In genomic region chr7:143898810-143899209, GRCh38 we compare ENCODE assay signal across 19 cellular contexts. TPM values are rescaled to one million over a fixed set of nuclear protein-coding genes. Genes with fewer than 3 reads are reported as not detected.
A peak's percentile ranks its signal among the peaks of the same experiment; 100 is the strongest.
DNase-seq lines count a peak whose midpoint lies in the region; ATAC-seq and TF ChIP-seq lines count a peak whose summit lies in the region.
"Had no signal": no experiment of that assay in that cellular context is flagged by ENCODE, and none has a peak within 500 bp of the region (broad histone marks: within the 10 kb centered on the region; RNA-seq: fewer than 3 reads in every experiment).

No MANE protein-coding gene starts in this region.

- H3K4me1 Mint-ChIP-seq in MCF 10A (ENCODE audit: insufficient read depth, unreplicated experiment), result peaks cover 18% of the 10 kb centered on the region
- H3K4me1 Mint-ChIP-seq in nephron progenitor cell, result peaks cover 28% of the 10 kb centered on the region
- peaks cover 26% of the 10 kb centered on the region for H3K4me1 Mint-ChIP-seq in activated CD4-positive, alpha-beta T cell treated with anti-CD3 and anti-CD28 coated beads for 36 hours

- H3K27me3 Mint-ChIP-seq in MCF 10A (ENCODE audit: insufficient read depth, unreplicated experiment) (no peaks in the 10 kb centered on the region), nephron progenitor cell (ENCODE audit: low read depth, poor library complexity) (no peaks in the 10 kb centered on the region)
- H3K27me3 Mint-ChIP-seq in activated CD4-positive, alpha-beta T cell treated with anti-CD3 and anti-CD28 coated beads for 36 hours, result no peaks in the 10 kb centered on the region

- H3K9me3 Mint-ChIP-seq in MCF 10A (ENCODE audit: unreplicated experiment) (no peaks in the 10 kb centered on the region), nephron progenitor cell (peaks cover 19% of the 10 kb centered on the region)
- H3K9me3 Mint-ChIP-seq in activated CD4-positive, alpha-beta T cell treated with anti-CD3 and anti-CD28 coated beads for 36 hours (ENCODE audit: low read depth), result no peaks in the 10 kb centered on the region

- POLR2A ChIA-PET in MCF 10A (lab: Yijun Ruan, JAX), result interaction anchor here (0.6 kb wide), 1 partner anchor 1066 kb away, joined by 4 read pairs; no protein-coding TSS in a partner anchor
- POLR2A ChIA-PET in activated CD4-positive, alpha-beta T cell treated with anti-CD3 and anti-CD28 coated beads for 36 hours (lab: Charles Lee), result no interaction called here

- no peak overlapping the region for H3K4me3 ChIP-seq in breast epithelium

- H3K36me3 ChIP-seq in breast epithelium, result no peaks in the 10 kb centered on the region

- H3K27me3 ChIP-seq in breast epithelium, result no peaks in the 10 kb centered on the region

- no peak for DNase-seq in MCF 10A (ENCODE audit: unreplicated experiment)
- no peak for DNase-seq in breast epithelium (ENCODE audit: low spot score in 2 of 2)
- no peak for DNase-seq in nephron progenitor cell
- DNase-seq in activated CD4-positive, alpha-beta T cell treated with anti-CD3 and anti-CD28 coated beads for 36 hours, result no peak
- DNase-seq in DMS53 treated with DMSO at 0.1 percent for 48 hours (lab: John Stamatoyannopoulos, UW; ENCODE audit: unreplicated experiment), result no peak
- DNase-seq: AML-193, COR-L47, HCEC 1CT, KBM-7, NCI-H1048, NCI-H146, NCI-H510A treated with DMSO at 0.1 percent for 48 hours had no signal

- no peaks in the 10 kb centered on the region for H3K9me3 ChIP-seq in breast epithelium

- H3K4me3 Mint-ChIP-seq in MCF 10A (ENCODE audit: unreplicated experiment) (peak overlapping the region; percentile 95), nephron progenitor cell (peak overlapping the region; percentile 99)
- H3K4me3 Mint-ChIP-seq in activated CD4-positive, alpha-beta T cell treated with anti-CD3 and anti-CD28 coated beads for 36 hours, result no peak overlapping the region
- H3K4me3 Mint-ChIP-seq: CD14-positive monocyte had no signal

- H3K36me3 Mint-ChIP-seq in MCF 10A (ENCODE audit: insufficient read depth, unreplicated experiment), result no peaks in the 10 kb centered on the region
- peaks cover 43% of the 10 kb centered on the region for H3K36me3 Mint-ChIP-seq in nephron progenitor cell (ENCODE audit: low read depth)
- peaks cover 1% of the 10 kb centered on the region for H3K36me3 Mint-ChIP-seq in activated CD4-positive, alpha-beta T cell treated with anti-CD3 and anti-CD28 coated beads for 36 hours (ENCODE audit: low read depth)
- H3K36me3 Mint-ChIP-seq: CD14-positive monocyte had no signal

- BruUV-seq in MCF 10A (replicated peaks; lab: Mats Ljungman, UMichigan), result no TSS peak

- peaks cover 0 to 10% of the 10 kb centered on the region in 2 donors for H3K4me1 ChIP-seq in breast epithelium

- no peak overlapping the region for H3K27ac ChIP-seq in breast epithelium
- peak overlapping the region; percentile 96 for H3K27ac ChIP-seq in VCaP

- ATAC-seq in activated CD4-positive, alpha-beta T cell treated with anti-CD3 and anti-CD28 coated beads for 36 hours, result no peak
- ATAC-seq in HG03025 (IDR thresholded peaks at IDR 0.05; ENCODE audit: low FRiP score, unreplicated experiment) (no peak), GM21381 (IDR thresholded peaks at IDR 0.05; ENCODE audit: unreplicated experiment) (no peak)

- TF ChIP-seq CTCF in MCF 10A (IDR thresholded peaks at IDR 0.05; ENCODE audit: unreplicated experiment), result no peak
- no peak for TF ChIP-seq CTCF in breast epithelium (IDR thresholded peaks at IDR 0.05)
- no peak for TF ChIP-seq CTCF in VCaP (conservative IDR thresholded peaks at IDR 0.05)
- TF ChIP-seq CTCF in nephron progenitor cell (IDR thresholded peaks at IDR 0.05), result no peak

- H3K27ac Mint-ChIP-seq in MCF 10A (ENCODE audit: low read depth, unreplicated experiment) (peak overlapping the region; percentile 93), nephron progenitor cell (no peak overlapping the region)
- no peak overlapping the region for H3K27ac Mint-ChIP-seq in activated CD4-positive, alpha-beta T cell treated with anti-CD3 and anti-CD28 coated beads for 36 hours
- H3K27ac Mint-ChIP-seq: CD14-positive monocyte had no signal

- CTCF ChIA-PET in MCF 10A (lab: Yijun Ruan, JAX), result interaction anchor here (0.6 to 0.7 kb wide), 2 partner anchors 229 to 891 kb away, joined by 3 read pairs; no protein-coding TSS in a partner anchor
- CTCF ChIA-PET in activated CD4-positive, alpha-beta T cell treated with anti-CD3 and anti-CD28 coated beads for 36 hours (lab: Charles Lee), result no interaction called here

- TF ChIP-seq POLR2A in breast epithelium (IDR thresholded peaks at IDR 0.05), result no peak

- intact Hi-C loops in MCF 10A (cut with micrococcal nuclease) (no loop called here), breast epithelium (cut with DNase I; ENCODE audit: low total_unique reads) (no loop called here)
- intact Hi-C loops in activated CD4-positive, alpha-beta T cell treated with anti-CD3 and anti-CD28 coated beads for 36 hours (cut with DNase I, micrococcal nuclease), result no loop called here

RNA-seq across cellular contexts. Expression of gene TCAF1, which starts 3.2 kb away (rescaled TPM):
- total RNA-seq in MCF 10A (2022), result 22.7 and 27.2 TPM in 2 replicates
- total RNA-seq in breast epithelium, result 10 to 100 TPM; 44.5 to 51.4 (median 49.8) TPM
- total RNA-seq in activated CD4-positive, alpha-beta T cell treated with anti-CD3 and anti-CD28 coated beads for 36 hours, result 10 to 100 TPM; 16.5 to 17.7 TPM

RNA-seq across cellular contexts. Expression of gene OR2F2, which starts 36.2 kb away (rescaled TPM):
- total RNA-seq in MCF 10A (2022), result not detected in 2 replicates
- not detected for total RNA-seq in breast epithelium
- total RNA-seq in activated CD4-positive, alpha-beta T cell treated with anti-CD3 and anti-CD28 coated beads for 36 hours, result not detected
- total RNA-seq: A673, M059J, SK-MEL-5 had no signal

RNA-seq across cellular contexts. Expression of gene OR2F1, which starts 55.8 kb away (rescaled TPM):
- total RNA-seq in MCF 10A (2022) (not detected in 2 replicates), breast epithelium (under 1 TPM in 1 of 3 donors, not detected in 2; 0.15 TPM)
- total RNA-seq in activated CD4-positive, alpha-beta T cell treated with anti-CD3 and anti-CD28 coated beads for 36 hours, result not detected
- total RNA-seq: A673, M059J, SK-MEL-5 had no signal
